12 cellular contexts compared by ENCODE assay signal in genomic region chr14:104872469-104873341, GRCh38. TPM values are rescaled to one million over a fixed set of nuclear protein-coding genes. Genes with fewer than 3 reads are reported as not detected.
DNase-seq lines count a peak whose midpoint lies in the region; ATAC-seq, FAIRE-seq and TF ChIP-seq lines count a peak whose summit lies in the region.
"Had no signal": no experiment of that assay in that cellular context is flagged by ENCODE, and none has a peak within 500 bp of the region (broad histone marks: within the 10 kb centered on the region; RNA-seq: fewer than 3 reads in every experiment).

No MANE protein-coding gene starts in this region.

- peak; percentile 65 for ATAC-seq in esophagus mucosa
- no peak for ATAC-seq in sciatic nerve
- ATAC-seq in HG03354 (IDR thresholded peaks at IDR 0.05; ENCODE audit: poor library complexity, severe bottlenecking, unreplicated experiment) = no peak
- no peak for ATAC-seq in GM19455 (IDR thresholded peaks at IDR 0.05; ENCODE audit: unreplicated experiment)
- ATAC-seq: activated CD8-positive, alpha-beta T cell treated with anti-CD3 and anti-CD28 coated beads for 36 hours had no signal

- H2AK5ac ChIP-seq in mesenchymal stem cell (ENCODE audit: low read length, severe bottlenecking) = no peak overlapping the region

- H4K91ac ChIP-seq in mesenchymal stem cell (ENCODE audit: low read length) = no peak overlapping the region

- H4K8ac ChIP-seq in mesenchymal stem cell (ENCODE audit: low read length) = no peak overlapping the region

- no peak overlapping the region for H2BK12ac ChIP-seq in mesenchymal stem cell (ENCODE audit: low read length in 2 of 2)

- H2BK5ac ChIP-seq in mesenchymal stem cell (ENCODE audit: low read depth, low read length, poor library complexity, severe bottlenecking) = no peak overlapping the region

- peak overlapping the region; percentile 10 for H3K27ac ChIP-seq in HUES48 (ENCODE audit: low read depth, low read length)
- no peak overlapping the region for H3K27ac ChIP-seq in mesenchymal stem cell (ENCODE audit: low read length, poor library complexity, severe bottlenecking)
- H3K27ac ChIP-seq: cardiac muscle cell, SK-N-MC had no signal

- no peak overlapping the region for H2BK15ac ChIP-seq in mesenchymal stem cell (ENCODE audit: low read depth, poor library complexity, severe bottlenecking)

- no peak overlapping the region for H2BK120ac ChIP-seq in mesenchymal stem cell (ENCODE audit: low read depth, low read length)

- H3K36me3 ChIP-seq in HUES48 (ENCODE audit: control insufficient read depth, insufficient read depth, low read length) (no peaks in the 10 kb centered on the region), mesenchymal stem cell (ENCODE audit: control insufficient read depth in 1 of 2, insufficient read depth in 2 of 2, low read depth in 1 of 2, low read length in 2 of 2) (peaks cover 7 to 61% of the 10 kb centered on the region in 2 experiments)
- H3K36me3 ChIP-seq: cardiac muscle cell had no signal

- FAIRE-seq in D721Med (lab: Jason Lieb, UNC) = no peak

- H3K4me3 ChIP-seq in AG10803 (ENCODE audit: low read length) (no peak overlapping the region), HUES48 (ENCODE audit: low read depth, low read length) (no peak overlapping the region), mesenchymal stem cell (ENCODE audit: insufficient read depth in 1 of 2, low read depth in 1 of 2, low read length in 2 of 2) (peak overlapping the region in 1 of 2 experiments; percentile 10)
- H3K4me3 ChIP-seq: cardiac muscle cell, SK-N-MC had no signal

- peaks cover 60% of the 10 kb centered on the region for H3K79me1 ChIP-seq in mesenchymal stem cell (replicated peaks; ENCODE audit: low read length, poor library complexity, severe bottlenecking)

- H3K9ac ChIP-seq in HUES48 (ENCODE audit: low read depth, low read length) (no peak overlapping the region), mesenchymal stem cell (ENCODE audit: low read length) (peak overlapping the region; percentile 36)

- peak overlapping the region in 1 of 2 experiments; percentile 16 for H3K23ac ChIP-seq in mesenchymal stem cell (ENCODE audit: low read length in 2 of 2)

- H3K4me2 ChIP-seq in mesenchymal stem cell (ENCODE audit: low read length, poor library complexity, severe bottlenecking) = no peak overlapping the region

- DNase-seq in AG10803 (ENCODE audit: low read depth) = peak; percentile 62
- peak; percentile 30 for DNase-seq in mesenchymal stem cell
- no peak for DNase-seq in sciatic nerve (ENCODE audit: low spot score)
- no peak for DNase-seq in D721Med (ENCODE audit: insufficient read length, low spot score)
- DNase-seq: activated CD8-positive, alpha-beta T cell treated with anti-CD3 and anti-CD28 coated beads for 36 hours; Caco-2 had no signal

- 66% methylated on average over 27 of the region's 29 CpGs for WGBS in mesenchymal stem cell

- H3K9me3 ChIP-seq in HUES48 (ENCODE audit: control insufficient read depth, insufficient read depth, low read length) (no peaks in the 10 kb centered on the region), mesenchymal stem cell (ENCODE audit: control insufficient read depth, low read length) (no peaks in the 10 kb centered on the region)
- H3K9me3 ChIP-seq: Caco-2 had no signal

- H3K18ac ChIP-seq in mesenchymal stem cell (ENCODE audit: low read depth in 1 of 2, low read length in 2 of 2) = peak overlapping the region in 1 of 2 experiments; percentile 35

- no peak for TF ChIP-seq CTCF in AG10803 (conservative IDR thresholded peaks at IDR 0.05; ENCODE audit: low read length)
- TF ChIP-seq CTCF in D721Med (IDR thresholded peaks at IDR 0.05; ENCODE audit: insufficient read depth, missing control alignments) = no peak

- H3K4ac ChIP-seq in mesenchymal stem cell (ENCODE audit: low read depth in 1 of 2, low read length in 2 of 2) = no peak overlapping the region

- no peak overlapping the region for H2AFZ ChIP-seq in mesenchymal stem cell (ENCODE audit: low read depth, low read length)

- H3K27me3 ChIP-seq in HUES48 (ENCODE audit: control insufficient read depth, insufficient read depth, low read length) (no peaks in the 10 kb centered on the region), mesenchymal stem cell (ENCODE audit: control insufficient read depth in 1 of 2, insufficient read depth in 1 of 2, low read length in 2 of 2) (no peaks in the 10 kb centered on the region)
- H3K27me3 ChIP-seq: cardiac muscle cell had no signal

- H3K14ac ChIP-seq in mesenchymal stem cell (ENCODE audit: low read length in 2 of 2) = peak overlapping the region in 1 of 2 experiments; percentile 56

- intact Hi-C loops in sciatic nerve (cut with DNase I) = no loop called here

- no peaks in the 10 kb centered on the region; the same call in 1 of the 2 replicates for H3K4me1 ChIP-seq in HUES48 (ENCODE audit: control insufficient read depth, insufficient read depth, low read length)
- peaks cover 49% of the 10 kb centered on the region for H3K4me1 ChIP-seq in mesenchymal stem cell (ENCODE audit: control insufficient read depth, insufficient read depth, low read depth, low read length)
- H3K4me1 ChIP-seq: Caco-2 had no signal

RNA-seq across cellular contexts. Expression of gene CEP170B, which starts 7.6 kb away (rescaled TPM):
- 28.1 TPM for total RNA-seq in esophagus mucosa
- 11.4 TPM for polyA plus RNA-seq in mesenchymal stem cell (2013, experiment 1 of 2)
- polyA plus RNA-seq in mesenchymal stem cell (2013, experiment 2 of 2) = 11.1 TPM
- total RNA-seq in sciatic nerve = 15.3 TPM

RNA-seq across cellular contexts. Expression of gene PLD4, which starts 52.0 kb away (rescaled TPM):
- total RNA-seq in esophagus mucosa = 0.80 TPM
- 0.01 TPM for polyA plus RNA-seq in mesenchymal stem cell (2013, experiment 1 of 2)
- not detected for polyA plus RNA-seq in mesenchymal stem cell (2013, experiment 2 of 2)
- 7.0 TPM for total RNA-seq in sciatic nerve
- total RNA-seq: activated CD8-positive, alpha-beta T cell treated with anti-CD3 and anti-CD28 coated beads for 36 hours; Caco-2 had no signal

Comparison
In these comparisons a context has a peak if more than half of its experiments do, and no peak if none do; other contexts are left out.
1. DNase-seq: peak in AG10803 (single experiment) and mesenchymal stem cell (single experiment); none in sciatic nerve (single experiment) and D721Med (single experiment).